In the genomic region with DNA sequence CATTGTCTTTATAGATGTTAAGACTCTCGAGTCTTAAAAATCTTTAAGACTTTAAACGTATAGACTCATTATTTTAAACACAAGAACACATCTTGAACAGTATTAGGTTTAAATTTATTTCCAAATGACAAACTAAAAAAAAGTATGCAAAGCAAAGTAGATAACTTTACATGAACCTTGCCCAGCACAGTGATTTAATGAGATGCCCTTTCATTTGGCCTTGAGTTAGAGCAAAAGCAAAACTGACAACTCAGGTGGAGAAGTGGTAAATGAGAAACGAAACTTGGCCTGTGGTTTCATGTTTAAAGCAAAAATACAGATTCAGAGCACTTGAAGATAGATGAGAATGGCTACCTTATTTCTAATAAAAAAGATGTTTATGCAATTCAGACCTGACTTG, we compare ENCODE assay signal across 12 cellular contexts. TPM values are rescaled to one million over a fixed set of nuclear protein-coding genes. Genes with fewer than 3 reads are reported as not detected.
DNase-seq lines count a peak whose midpoint lies in the region; ATAC-seq and TF ChIP-seq lines count a peak whose summit lies in the region.
"Had no signal": no experiment of that assay in that cellular context is flagged by ENCODE, and none has a peak within 500 bp of the region (broad histone marks: within the 10 kb centered on the region; RNA-seq: fewer than 3 reads in every experiment).

No MANE protein-coding gene starts in this region.

- H3K36me3 Mint-ChIP-seq in activated naive CD8-positive, alpha-beta T cell treated with anti-CD3 and anti-CD28 coated beads for 36 hours: peaks cover 11% of the 10 kb centered on the region

- H3K79me2 ChIP-seq in hepatocyte: no peaks in the 10 kb centered on the region

- H3K27ac Mint-ChIP-seq in activated naive CD8-positive, alpha-beta T cell treated with anti-CD3 and anti-CD28 coated beads for 36 hours: peak overlapping the region; percentile 76

- H3K9me3 Mint-ChIP-seq in activated naive CD8-positive, alpha-beta T cell treated with anti-CD3 and anti-CD28 coated beads for 36 hours: peaks cover 5% of the 10 kb centered on the region

- H3K36me3 ChIP-seq in hepatocyte (replicated peaks; ENCODE audit: insufficient read depth, low read depth): no peaks in the 10 kb centered on the region
- H3K36me3 ChIP-seq: brain microvascular endothelial cell had no signal

- peaks cover 50% of the 10 kb centered on the region for H3K4me1 Mint-ChIP-seq in activated naive CD8-positive, alpha-beta T cell treated with anti-CD3 and anti-CD28 coated beads for 36 hours

- no peaks in the 10 kb centered on the region for H3K4me1 ChIP-seq in hepatocyte (ENCODE audit: insufficient read depth)

- H3K27me3 Mint-ChIP-seq in activated naive CD8-positive, alpha-beta T cell treated with anti-CD3 and anti-CD28 coated beads for 36 hours: no peaks in the 10 kb centered on the region

- H3K9me2 ChIP-seq in hepatocyte (replicated peaks; ENCODE audit: insufficient read depth): no peaks in the 10 kb centered on the region

- WGBS in hepatocyte (ENCODE audit: low lambda C conversion rate, missing lambda C conversion rate): 80% methylated on average over 3 of the region's 3 CpGs

- TF ChIP-seq CTCF in hepatocyte (IDR thresholded peaks at IDR 0.05; ENCODE audit: poor library complexity): no peak

- no peaks in the 10 kb centered on the region for H4K20me1 ChIP-seq in hepatocyte (ENCODE audit: insufficient read depth, poor library complexity, severe bottlenecking)

- H3K27me3 ChIP-seq in hepatocyte: no peaks in the 10 kb centered on the region
- H3K27me3 ChIP-seq: brain microvascular endothelial cell had no signal

- no peak overlapping the region for H2AFZ ChIP-seq in hepatocyte

- no peak overlapping the region for H3K4me3 Mint-ChIP-seq in activated naive CD8-positive, alpha-beta T cell treated with anti-CD3 and anti-CD28 coated beads for 36 hours

- H3K4me3 ChIP-seq in hepatocyte: no peak overlapping the region

- no peaks in the 10 kb centered on the region for H3K9me3 ChIP-seq in hepatocyte (ENCODE audit: low read depth)

- no peak overlapping the region for H3K4me2 ChIP-seq in hepatocyte

- ATAC-seq in GM18517 (IDR thresholded peaks at IDR 0.05; ENCODE audit: unreplicated experiment): peak; percentile 47
- peak; percentile 47 for ATAC-seq in GM21447 (IDR thresholded peaks at IDR 0.05; ENCODE audit: unreplicated experiment)
- peak; percentile 41 for ATAC-seq in HG03342 (IDR thresholded peaks at IDR 0.05; ENCODE audit: unreplicated experiment)

- DNase-seq in activated naive CD8-positive, alpha-beta T cell treated with anti-CD3 and anti-CD28 coated beads for 36 hours: no peak
- DNase-seq in pons (ENCODE audit: low spot score) (no peak), HPDE6-E6E7 (ENCODE audit: extremely low spot score) (no peak), hepatocyte (ENCODE audit: low spot score) (no peak), HCEC 1CT (no peak)
- DNase-seq: brain microvascular endothelial cell; posterior cingulate gyrus; stimulated activated naive CD4-positive, alpha-beta T cell had no signal

- H3K27ac ChIP-seq in hepatocyte: no peak overlapping the region
- H3K27ac ChIP-seq: brain microvascular endothelial cell had no signal

RNA-seq across cellular contexts. Expression of a gene that starts 8.6 kb away (rescaled TPM):
- 1 to 10 TPM in 1 of 2 experiments, under 1 TPM in 1; 0.52 to 1.0 TPM for total RNA-seq in activated naive CD8-positive, alpha-beta T cell treated with anti-CD3 and anti-CD28 coated beads for 36 hours
- total RNA-seq in hepatocyte: not detected in 2 replicates
- polyA plus RNA-seq in hepatocyte: not detected in 2 replicates

RNA-seq across cellular contexts. Expression of a gene that starts 17.6 kb away (rescaled TPM):
- total RNA-seq in activated naive CD8-positive, alpha-beta T cell treated with anti-CD3 and anti-CD28 coated beads for 36 hours: 100 to 1,000 TPM; 196 to 204 TPM
- 89.2 and 105 TPM in 2 replicates for total RNA-seq in hepatocyte
- 70.1 and 84.8 TPM in 2 replicates for polyA plus RNA-seq in hepatocyte

RNA-seq across cellular contexts. Expression of a gene that starts 42.9 kb away (rescaled TPM):
- total RNA-seq in activated naive CD8-positive, alpha-beta T cell treated with anti-CD3 and anti-CD28 coated beads for 36 hours: not detected
- total RNA-seq in hepatocyte: not detected in 2 replicates
- polyA plus RNA-seq in hepatocyte: not detected in 2 replicates
- total RNA-seq: T-helper 1 cell treated with Interleukin-12 subunit alpha and Interleukin-12 subunit beta and Interleukin-4 antibody, amounts not matched to agents 30 ng/mL and 1 ng/mL, for 36 hours had no signal

RNA-seq across cellular contexts. Expression of a gene that starts 53.1 kb away (rescaled TPM):
- total RNA-seq in activated naive CD8-positive, alpha-beta T cell treated with anti-CD3 and anti-CD28 coated beads for 36 hours: 10 to 100 TPM; 48.6 to 54.7 TPM
- 18.6 and 30.1 TPM in 2 replicates for total RNA-seq in hepatocyte
- 12.3 and 14.3 TPM in 2 replicates for polyA plus RNA-seq in hepatocyte
